ENCODE assay signal across 15 cellular contexts in genomic region chr1:45328680-45329079, GRCh38. TPM values are rescaled to one million over a fixed set of nuclear protein-coding genes. Genes with fewer than 3 reads are reported as not detected.
A peak's percentile ranks its signal among the peaks of the same experiment; 100 is the strongest.
DNase-seq lines count a peak whose midpoint lies in the region; ATAC-seq lines count a peak whose summit lies in the region.
"Had no signal": no experiment of that assay in that cellular context is flagged by ENCODE, and none has a peak within 500 bp of the region (broad histone marks: within the 10 kb centered on the region; RNA-seq: fewer than 3 reads in every experiment).

No MANE protein-coding gene starts in this region.

- H2BK12ac ChIP-seq in neuronal stem cell (ENCODE audit: low read length) = no peak overlapping the region

- H3K36me3 Mint-ChIP-seq in activated T-cell treated with anti-CD3 and anti-CD28 coated beads, Interleukin-2, amount 50 U/mL, for 24 hours (ENCODE audit: low read depth) = peaks cover 62% of the 10 kb centered on the region
- H3K36me3 Mint-ChIP-seq in IgD-negative memory B cell = peaks cover 3% of the 10 kb centered on the region
- peaks cover 34% of the 10 kb centered on the region for H3K36me3 Mint-ChIP-seq in activated T-helper 2 cell treated with anti-CD3 and anti-CD28 coated beads, Interferon-gamma antibody, Interleukin-2, Interleukin-4, amounts not matched to agents 10 μg/mL and 5 μg/mL and 100 μg/mL, durations not matched to agents 14 hours and 24 hours and 36 hours (ENCODE audit: low read depth)

- no peak for ATAC-seq in GM21619 (IDR thresholded peaks at IDR 0.05; ENCODE audit: unreplicated experiment)

- H4K91ac ChIP-seq in neuronal stem cell (ENCODE audit: low read depth, low read length, poor library complexity) = no peak overlapping the region

- H2AK5ac ChIP-seq in neuronal stem cell (ENCODE audit: low read depth, low read length) = no peak overlapping the region

- H3K9me3 ChIP-seq in neuronal stem cell (replicated peaks in 1 of 2; ENCODE audit: control insufficient read depth in 2 of 2, insufficient read depth in 1 of 2, low read depth in 1 of 2, low read length in 2 of 2) = peaks cover 0 to 3% of the 10 kb centered on the region in 2 donors
- H3K9me3 ChIP-seq: HAP-1 had no signal

- H3K79me1 ChIP-seq in neuronal stem cell (ENCODE audit: low read depth, low read length) = peaks cover 4% of the 10 kb centered on the region

- H3K14ac ChIP-seq in neuronal stem cell (ENCODE audit: low read length) = no peak overlapping the region

- DNase-seq in activated T-cell treated with anti-CD3 and anti-CD28 coated beads, Interleukin-2, amount 50 U/mL, for 24 hours = no peak
- DNase-seq in activated T-cell treated with anti-CD3 and anti-CD28 coated beads, Interleukin-2, amount 50 U/mL, for 48 hours = no peak
- DNase-seq in activated T-helper 2 cell treated with anti-CD3 and anti-CD28 coated beads, Interferon-gamma antibody, Interleukin-2, Interleukin-4, amounts not matched to agents 10 μg/mL and 5 μg/mL and 100 μg/mL, durations not matched to agents 14 hours and 24 hours and 36 hours (ENCODE audit: low spot score) = no peak
- DNase-seq in neuronal stem cell (ENCODE audit: low spot score) (no peak), hepatic stellate cell (ENCODE audit: low spot score) (no peak), CD1c-positive myeloid dendritic cell (ENCODE audit: extremely low spot score) (no peak)
- DNase-seq: activated CD4-positive, alpha-beta T cell treated with anti-CD3 and anti-CD28 coated beads for 1 hour; NCI-H1092 treated with DMSO at 0.1 percent for 48 hours; NK-92 treated with Interleukin-12 subunit alpha and Interleukin-12 subunit beta, amount 100 ng/mL, for 24 hours; occipital lobe had no signal

- no peak overlapping the region for H3K9ac ChIP-seq in neuronal stem cell (ENCODE audit: low read depth, low read length, poor library complexity)

- H3K27ac ChIP-seq in neuronal stem cell (replicated peaks; ENCODE audit: low read length) = peak overlapping the region; percentile 11
- H3K27ac ChIP-seq: SK-N-MC had no signal

- no peak overlapping the region for H2BK15ac ChIP-seq in neuronal stem cell (ENCODE audit: low read length)

- H3K4me3 Mint-ChIP-seq in activated T-cell treated with anti-CD3 and anti-CD28 coated beads, Interleukin-2, amount 50 U/mL, for 24 hours = peak overlapping the region; percentile 92
- H3K4me3 Mint-ChIP-seq in IgD-negative memory B cell = peak overlapping the region in 3 of 4 donors; percentile 41 to 89 (median 83)
- peak overlapping the region; percentile 73 for H3K4me3 Mint-ChIP-seq in activated T-helper 2 cell treated with anti-CD3 and anti-CD28 coated beads, Interferon-gamma antibody, Interleukin-2, Interleukin-4, amounts not matched to agents 10 μg/mL and 5 μg/mL and 100 μg/mL, durations not matched to agents 14 hours and 24 hours and 36 hours (ENCODE audit: low read depth)
- H3K4me3 Mint-ChIP-seq: dendritic cell treated with granulocyte-macrophage colony-stimulating factor and Interleukin-4, amounts not matched to agents 40 ng/mL and 50 ng/mL, for 4 days had no signal

- H2AFZ ChIP-seq in neuronal stem cell (ENCODE audit: low read length) = no peak overlapping the region

- H3K4ac ChIP-seq in neuronal stem cell (ENCODE audit: low read length) = no peak overlapping the region

- H3K23ac ChIP-seq in neuronal stem cell (ENCODE audit: low read depth, low read length, poor library complexity) = no peak overlapping the region

- whole genome bisulfite sequencing in neuronal stem cell (ENCODE audit: extremely low coverage in 2 of 2, insufficient read length in 2 of 2, insufficient replicate concordance in 1 of 2), 2 donors = no CpG with 5 or more reads among the region's 5 CpGs

- no peaks in the 10 kb centered on the region for H3K27me3 ChIP-seq in neuronal stem cell (ENCODE audit: control insufficient read depth in 3 of 3, insufficient read depth in 3 of 3, low read depth in 1 of 3, low read length in 3 of 3)

- no peak overlapping the region for H4K8ac ChIP-seq in neuronal stem cell (ENCODE audit: low read depth, low read length)

- H2BK5ac ChIP-seq in neuronal stem cell (ENCODE audit: low read length) = no peak overlapping the region

- no peak overlapping the region for H3K4me2 ChIP-seq in neuronal stem cell (ENCODE audit: insufficient read depth, low read length, poor library complexity, severe bottlenecking)

- H3K4me1 Mint-ChIP-seq in activated T-cell treated with anti-CD3 and anti-CD28 coated beads, Interleukin-2, amount 50 U/mL, for 24 hours (ENCODE audit: low read depth) = peaks cover 30% of the 10 kb centered on the region
- H3K4me1 Mint-ChIP-seq in IgD-negative memory B cell = peaks cover 0 to 6% (median 5%) of the 10 kb centered on the region in 3 donors
- peaks cover 16% of the 10 kb centered on the region for H3K4me1 Mint-ChIP-seq in activated T-helper 2 cell treated with anti-CD3 and anti-CD28 coated beads, Interferon-gamma antibody, Interleukin-2, Interleukin-4, amounts not matched to agents 10 μg/mL and 5 μg/mL and 100 μg/mL, durations not matched to agents 14 hours and 24 hours and 36 hours (ENCODE audit: low read depth)

- H3K27ac Mint-ChIP-seq in activated T-cell treated with anti-CD3 and anti-CD28 coated beads, Interleukin-2, amount 50 U/mL, for 24 hours = peak overlapping the region; percentile 58
- peak overlapping the region in 1 of 3 donors; percentile 53 for H3K27ac Mint-ChIP-seq in IgD-negative memory B cell
- H3K27ac Mint-ChIP-seq in activated T-helper 2 cell treated with anti-CD3 and anti-CD28 coated beads, Interferon-gamma antibody, Interleukin-2, Interleukin-4, amounts not matched to agents 10 μg/mL and 5 μg/mL and 100 μg/mL, durations not matched to agents 14 hours and 24 hours and 36 hours = no peak overlapping the region
- H3K27ac Mint-ChIP-seq: dendritic cell treated with granulocyte-macrophage colony-stimulating factor and Interleukin-4, amounts not matched to agents 40 ng/mL and 50 ng/mL, for 4 days had no signal

- peaks cover 24 to 65% of the 10 kb centered on the region in 2 donors for H3K36me3 ChIP-seq in neuronal stem cell (replicated peaks in 1 of 2; ENCODE audit: control insufficient read depth in 2 of 2, insufficient read depth in 2 of 2, low read length in 2 of 2)

- peaks cover 0 to 25% of the 10 kb centered on the region in 2 donors for H3K4me1 ChIP-seq in neuronal stem cell (ENCODE audit: control insufficient read depth in 2 of 2, insufficient read depth in 1 of 2, low read depth in 1 of 2, low read length in 2 of 2)
- H3K4me1 ChIP-seq: HAP-1 had no signal

- no peaks in the 10 kb centered on the region for H3K9me3 Mint-ChIP-seq in activated T-cell treated with anti-CD3 and anti-CD28 coated beads, Interleukin-2, amount 50 U/mL, for 24 hours
- no peaks in the 10 kb centered on the region for H3K9me3 Mint-ChIP-seq in IgD-negative memory B cell
- H3K9me3 Mint-ChIP-seq in activated T-helper 2 cell treated with anti-CD3 and anti-CD28 coated beads, Interferon-gamma antibody, Interleukin-2, Interleukin-4, amounts not matched to agents 10 μg/mL and 5 μg/mL and 100 μg/mL, durations not matched to agents 14 hours and 24 hours and 36 hours = no peaks in the 10 kb centered on the region
- H3K9me3 Mint-ChIP-seq: dendritic cell treated with granulocyte-macrophage colony-stimulating factor and Interleukin-4, amounts not matched to agents 40 ng/mL and 50 ng/mL, for 4 days had no signal

- intact Hi-C loops in activated T-helper 2 cell treated with anti-CD3 and anti-CD28 coated beads, Interferon-gamma antibody, Interleukin-2, Interleukin-4, amounts not matched to agents 10 μg/mL and 5 μg/mL and 100 μg/mL, durations not matched to agents 14 hours and 24 hours and 36 hours (cut with micrococcal nuclease) = no loop called here

- H3K27me3 Mint-ChIP-seq in activated T-cell treated with anti-CD3 and anti-CD28 coated beads, Interleukin-2, amount 50 U/mL, for 24 hours = no peaks in the 10 kb centered on the region
- peaks cover 4% of the 10 kb centered on the region for H3K27me3 Mint-ChIP-seq in IgD-negative memory B cell
- H3K27me3 Mint-ChIP-seq in activated T-helper 2 cell treated with anti-CD3 and anti-CD28 coated beads, Interferon-gamma antibody, Interleukin-2, Interleukin-4, amounts not matched to agents 10 μg/mL and 5 μg/mL and 100 μg/mL, durations not matched to agents 14 hours and 24 hours and 36 hours (ENCODE audit: low read depth) = no peaks in the 10 kb centered on the region

- no peak overlapping the region for H3K4me3 ChIP-seq in neuronal stem cell (ENCODE audit: low read length in 2 of 2)
- H3K4me3 ChIP-seq: HAP-1 had no signal

- no peak overlapping the region for H3K18ac ChIP-seq in neuronal stem cell (ENCODE audit: low read length)

- H2BK120ac ChIP-seq in neuronal stem cell (ENCODE audit: low read depth, low read length) = no peak overlapping the region

RNA-seq across cellular contexts. Expression of gene HPDL, which starts 2.0 kb away (rescaled TPM):
- 1.3 TPM for polyA plus RNA-seq in IgD-negative memory B cell
- 26.8 and 29.0 TPM in 2 replicates for total RNA-seq in activated T-helper 2 cell treated with anti-CD3 and anti-CD28 coated beads, Interferon-gamma antibody, Interleukin-2, Interleukin-4, amounts not matched to agents 10 μg/mL and 5 μg/mL and 100 μg/mL, durations not matched to agents 14 hours and 24 hours and 36 hours
- polyA plus RNA-seq in neuronal stem cell (2013, experiment 1 of 2) = 2.2 TPM
- 2.5 TPM for polyA plus RNA-seq in neuronal stem cell (2013, experiment 2 of 2)

RNA-seq across cellular contexts. Expression of gene TOE1, which starts 11.3 kb away (rescaled TPM):
- 18.6 TPM for polyA plus RNA-seq in IgD-negative memory B cell
- 26.3 and 29.3 TPM in 2 replicates for total RNA-seq in activated T-helper 2 cell treated with anti-CD3 and anti-CD28 coated beads, Interferon-gamma antibody, Interleukin-2, Interleukin-4, amounts not matched to agents 10 μg/mL and 5 μg/mL and 100 μg/mL, durations not matched to agents 14 hours and 24 hours and 36 hours
- polyA plus RNA-seq in neuronal stem cell (2013, experiment 1 of 2) = 4.1 TPM
- 4.4 TPM for polyA plus RNA-seq in neuronal stem cell (2013, experiment 2 of 2)

RNA-seq across cellular contexts. Expression of gene MUTYH, which starts 11.6 kb away (rescaled TPM):
- 21.1 TPM for polyA plus RNA-seq in IgD-negative memory B cell
- total RNA-seq in activated T-helper 2 cell treated with anti-CD3 and anti-CD28 coated beads, Interferon-gamma antibody, Interleukin-2, Interleukin-4, amounts not matched to agents 10 μg/mL and 5 μg/mL and 100 μg/mL, durations not matched to agents 14 hours and 24 hours and 36 hours = 50.1 and 50.9 TPM in 2 replicates
- polyA plus RNA-seq in neuronal stem cell (2013, experiment 1 of 2) = 32.5 TPM
- polyA plus RNA-seq in neuronal stem cell (2013, experiment 2 of 2) = 30.7 TPM
